In genomic region chr6:109998159-109998785, GRCh38 we compare ENCODE assay signal across 1 cellular context.
TF ChIP-seq lines count a peak whose summit lies in the region.

No MANE protein-coding gene starts in this region.

TF ChIP-seq in HepG2, 621 proteins besides CTCF, POLR2A, EP300 and RAD21:
- peak; percentile 74; the same call in 1 of the 2 replicates for TF ChIP-seq MIER2 (CRISPR knock-in tag; IDR thresholded peaks at IDR 0.05)
- no peak for TF ChIP-seq CENPBD1 (CRISPR knock-in tag; IDR thresholded peaks at IDR 0.05; ENCODE audit: borderline replicate concordance, low read depth)
- no peak for TF ChIP-seq KAT8 (CRISPR knock-in tag; IDR thresholded peaks at IDR 0.05)
- TF ChIP-seq SMARCC2 (IDR thresholded peaks at IDR 0.05), result no peak
- peak; percentile 6 to 84 for TF ChIP-seq REST (IDR thresholded peaks at IDR 0.05; ENCODE audit: borderline replicate concordance in 1 of 2, low read depth in 1 of 2, low read length in 2 of 2)
